ENCODE assay signal across 19 cellular contexts in genomic region chr11:1938343-1939005, GRCh38. TPM values are rescaled to one million over a fixed set of nuclear protein-coding genes. Genes with fewer than 3 reads are reported as not detected.
DNase-seq lines count a peak whose midpoint lies in the region; ATAC-seq and TF ChIP-seq lines count a peak whose summit lies in the region.
"Had no signal": no experiment of that assay in that cellular context is flagged by ENCODE, and none has a peak within 500 bp of the region (broad histone marks: within the 10 kb centered on the region; RNA-seq: fewer than 3 reads in every experiment).

No MANE protein-coding gene starts in this region.

- no peaks in the 10 kb centered on the region for H3K9me3 ChIP-seq in right cardiac atrium (ENCODE audit: control insufficient read depth, low read length)
- H3K9me3 ChIP-seq in osteoblast (ENCODE audit: low read depth, low read length): no peaks in the 10 kb centered on the region

- no peaks in the 10 kb centered on the region for H3K4me1 ChIP-seq in right cardiac atrium (ENCODE audit: control insufficient read depth, insufficient read depth, low read length)
- H3K4me1 ChIP-seq in osteoblast (ENCODE audit: insufficient read depth, low read length): peaks cover 1% of the 10 kb centered on the region

- intact Hi-C loops in right cardiac atrium (cut with DNase I): loop anchor here in 1 of 4 donors (1.0 kb wide), 1 partner anchor 44 kb away; no protein-coding TSS in a partner anchor

- no peaks in the 10 kb centered on the region for H3K79me2 ChIP-seq in osteoblast (ENCODE audit: insufficient read depth, low read length)

- peaks cover 2 to 5% (median 4%) of the 10 kb centered on the region in 3 donors for H3K27me3 Mint-ChIP-seq in immature natural killer cell (ENCODE audit: low read depth in 3 of 3)
- H3K27me3 Mint-ChIP-seq in activated T-cell treated with anti-CD3 and anti-CD28 coated beads, Interleukin-2, amount 50 U/mL, for 24 hours: no peaks in the 10 kb centered on the region

- no peaks in the 10 kb centered on the region for H3K36me3 ChIP-seq in osteoblast (ENCODE audit: insufficient read depth, low read length)

- no peak overlapping the region for H3K27ac Mint-ChIP-seq in immature natural killer cell
- H3K27ac Mint-ChIP-seq in activated T-cell treated with anti-CD3 and anti-CD28 coated beads, Interleukin-2, amount 50 U/mL, for 24 hours: no peak overlapping the region
- H3K27ac Mint-ChIP-seq: activated T-cell treated with anti-CD3 and anti-CD28 coated beads, Interleukin-2, amount 50 U/mL, for 72 hours had no signal

- TF ChIP-seq CTCF in osteoblast (IDR thresholded peaks at IDR 0.05; ENCODE audit: extremely low read depth, low read depth, low read length): no peak

- DNase-seq in stimulated activated CD4-positive, alpha-beta T cell treated with anti-CD3 and anti-CD28 coated beads, Interleukin-1b, Interleukin-23, amount 100 ng/mL, for 48 hours: peak; percentile 1
- DNase-seq in stimulated activated CD4-positive, alpha-beta T cell treated with anti-CD3 and anti-CD28 coated beads, Interleukin-4, amount 100 ng/mL, for 4 hours: no peak
- DNase-seq in right cardiac atrium: peak in 2 of 3 donors; percentile 42 to 47
- peak; percentile 41 for DNase-seq in osteoblast (ENCODE audit: insufficient read length, low spot score, missing footprints)
- DNase-seq in NCI-H82 (lab: John Stamatoyannopoulos, UW): no peak
- no peak for DNase-seq in immature natural killer cell
- no peak for DNase-seq in activated T-cell treated with anti-CD3 and anti-CD28 coated beads, Interleukin-2, amount 50 U/mL, for 24 hours
- DNase-seq: activated CD4-positive, alpha-beta T cell treated with anti-CD3 and anti-CD28 coated beads for 4 hours; central memory CD4-positive, alpha-beta T cell; effector CD8-positive, alpha-beta T cell; hippocampal formation; Karpas-422; NCI-H226; NK-92 treated with Interleukin-12 subunit alpha and Interleukin-12 subunit beta, amount 100 ng/mL, for 24 hours; SHP77 treated with DMSO at 0.1 percent for 48 hours; substantia nigra had no signal

- no peaks in the 10 kb centered on the region for H3K36me3 Mint-ChIP-seq in immature natural killer cell
- no peaks in the 10 kb centered on the region for H3K36me3 Mint-ChIP-seq in activated T-cell treated with anti-CD3 and anti-CD28 coated beads, Interleukin-2, amount 50 U/mL, for 24 hours (ENCODE audit: low read depth)

- no peak for ATAC-seq in right cardiac atrium
- ATAC-seq in GM18868 (IDR thresholded peaks at IDR 0.05; ENCODE audit: unreplicated experiment): no peak
- ATAC-seq: activated T-cell treated with anti-CD3 and anti-CD28 coated beads, Interleukin-2, amount 50 U/mL, for 72 hours had no signal

- no peak overlapping the region for H3K4me3 Mint-ChIP-seq in immature natural killer cell
- H3K4me3 Mint-ChIP-seq in activated T-cell treated with anti-CD3 and anti-CD28 coated beads, Interleukin-2, amount 50 U/mL, for 24 hours: no peak overlapping the region

- no peaks in the 10 kb centered on the region for H4K20me1 ChIP-seq in osteoblast (ENCODE audit: insufficient read depth, low read length)

- H3K27me3 ChIP-seq in right cardiac atrium (ENCODE audit: control insufficient read depth, insufficient read depth) (no peaks in the 10 kb centered on the region), osteoblast (ENCODE audit: insufficient read depth, low read length) (no peaks in the 10 kb centered on the region)

- peak overlapping the region; percentile 7 for H3K27ac ChIP-seq in right cardiac atrium (ENCODE audit: low read length)
- H3K27ac ChIP-seq in osteoblast (ENCODE audit: low read depth, low read length): no peak overlapping the region

- H3K4me1 Mint-ChIP-seq in immature natural killer cell: peaks cover 5 to 7% of the 10 kb centered on the region in 2 donors
- H3K4me1 Mint-ChIP-seq in activated T-cell treated with anti-CD3 and anti-CD28 coated beads, Interleukin-2, amount 50 U/mL, for 24 hours (ENCODE audit: low read depth): peaks cover 8% of the 10 kb centered on the region

- H2AFZ ChIP-seq in osteoblast (ENCODE audit: low read length): no peak overlapping the region

- H3K9me3 Mint-ChIP-seq in immature natural killer cell: no peaks in the 10 kb centered on the region
- no peaks in the 10 kb centered on the region for H3K9me3 Mint-ChIP-seq in activated T-cell treated with anti-CD3 and anti-CD28 coated beads, Interleukin-2, amount 50 U/mL, for 24 hours
- H3K9me3 Mint-ChIP-seq: activated T-cell treated with anti-CD3 and anti-CD28 coated beads, Interleukin-2, amount 50 U/mL, for 72 hours had no signal

- no peak overlapping the region for H3K4me2 ChIP-seq in osteoblast (ENCODE audit: insufficient read depth, low read length)

- H3K4me3 ChIP-seq in right cardiac atrium (ENCODE audit: low read length): no peak overlapping the region
- no peak overlapping the region for H3K4me3 ChIP-seq in osteoblast (ENCODE audit: insufficient read depth, low read length)

- WGBS in right cardiac atrium: 64% methylated on average over 27 of the region's 27 CpGs

RNA-seq across cellular contexts. Expression of gene MRPL23, which starts 8.7 kb away (rescaled TPM):
- total RNA-seq in right cardiac atrium: 100 to 1,000 TPM in 1 of 4 donors, 10 to 100 TPM in 3; 47.1 to 102 (median 74.8) TPM
- polyA plus RNA-seq in right cardiac atrium: 108 TPM
- 84.9 and 94.5 TPM in 2 replicates for total RNA-seq in osteoblast
- 10 to 100 TPM; 20.9 to 44.4 (median 42.4) TPM for polyA plus RNA-seq in immature natural killer cell

RNA-seq across cellular contexts. Expression of gene TNNT3, which starts 19.0 kb away (rescaled TPM):
- total RNA-seq in right cardiac atrium (10 to 100 TPM in 3 of 4 donors, 1 to 10 TPM in 1; 9.0 to 58.7 (median 34.1) TPM), osteoblast (not detected in 2 replicates)
- polyA plus RNA-seq in right cardiac atrium (63.1 TPM), immature natural killer cell (not detected)
- total RNA-seq: fibroblast of lung had no signal
- polyA plus RNA-seq: fibroblast of lung had no signal

RNA-seq across cellular contexts. Expression of gene PRR33, which starts 46.8 kb away (rescaled TPM):
- under 1 TPM; 0.11 to 0.82 (median 0.24) TPM for total RNA-seq in right cardiac atrium
- polyA plus RNA-seq in right cardiac atrium: 0.81 TPM
- not detected in 2 replicates for total RNA-seq in osteoblast
- polyA plus RNA-seq in immature natural killer cell: under 1 TPM in 1 of 3 donors, not detected in 2; 0.35 TPM
- total RNA-seq: activated T-cell treated with anti-CD3 and anti-CD28 coated beads, Interleukin-2, amount 50 U/mL, for 72 hours; fibroblast of lung had no signal
- polyA plus RNA-seq: fibroblast of lung had no signal

RNA-seq across cellular contexts. Expression of gene H19, which starts 59.2 kb away (rescaled TPM):
- 100 to 1,000 TPM; 279 to 500 (median 401) TPM for total RNA-seq in right cardiac atrium
- 813 TPM for polyA plus RNA-seq in right cardiac atrium
- total RNA-seq in osteoblast: 4.3 and 9.4 TPM in 2 replicates
- polyA plus RNA-seq in immature natural killer cell: not detected
- total RNA-seq: activated T-cell treated with anti-CD3 and anti-CD28 coated beads, Interleukin-2, amount 50 U/mL, for 72 hours had no signal

Comparison
In these comparisons a context has a peak if more than half of its experiments do, and no peak if none do; other contexts are left out.
1. DNase-seq: peak in stimulated activated CD4-positive, alpha-beta T cell treated with anti-CD3 and anti-CD28 coated beads, Interleukin-1b, Interleukin-23, amount 100 ng/mL, for 48 hours (single experiment), right cardiac atrium (2 of 3) and osteoblast (single experiment); none in stimulated activated CD4-positive, alpha-beta T cell treated with anti-CD3 and anti-CD28 coated beads, Interleukin-4, amount 100 ng/mL, for 4 hours (0 of 2), NCI-H82 (single experiment), immature natural killer cell (0 of 3) and activated T-cell treated with anti-CD3 and anti-CD28 coated beads, Interleukin-2, amount 50 U/mL, for 24 hours (single experiment).
2. RNA of gene TNNT3, which starts 19.0 kb away (total RNA-seq): 9.0 to 58.7 TPM in right cardiac atrium; not detected in osteoblast; every median in the first group is over 10 times any median in the second.